In the genomic region with DNA sequence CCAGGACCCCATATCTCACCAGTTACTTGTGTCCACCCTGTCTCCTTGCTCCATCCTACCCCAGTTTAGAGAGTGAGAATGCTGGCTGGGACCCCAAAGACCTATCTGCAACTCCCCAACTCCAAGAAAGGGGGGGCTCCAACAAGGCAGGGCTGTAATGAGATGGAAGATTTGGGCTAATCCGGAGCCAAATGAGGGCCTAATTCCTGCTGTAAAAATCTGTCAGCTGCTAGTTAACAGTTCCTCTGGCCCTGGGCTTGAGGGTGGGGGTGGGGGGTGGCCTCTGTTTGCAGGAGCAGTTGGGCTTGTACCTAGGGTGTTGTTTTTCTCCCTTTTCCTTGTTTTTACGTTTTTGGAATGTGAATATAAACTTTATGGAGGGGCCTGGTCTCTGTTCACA, we compare ENCODE assay signal across 28 cellular contexts.
"Had no signal": no experiment of that assay in that cellular context is flagged by ENCODE, and none has a peak within 500 bp of the region (broad histone marks: within the 10 kb centered on the region; RNA-seq: fewer than 3 reads in every experiment).

No MANE protein-coding gene starts in this region.

- ATAC-seq: effector memory CD8-positive, alpha-beta T cell; naive thymus-derived CD4-positive, alpha-beta T cell; pancreas; sciatic nerve; stimulated activated naive CD8-positive, alpha-beta T cell treated with anti-CD3 and anti-CD28 coated beads, Interleukin-15, amount 100 ng/mL, for 72 hours had no signal

- H3K27ac ChIP-seq: esophagus squamous epithelium, heart right ventricle, pancreas, right atrium auricular region, suprapubic skin, transverse colon, upper lobe of right lung, uterus had no signal

- H3K4me1 ChIP-seq: esophagus squamous epithelium, pancreas, suprapubic skin, transverse colon, upper lobe of right lung, uterus had no signal

- H3K27me3 ChIP-seq: pancreas, right atrium auricular region, transverse colon, uterus had no signal

- H3K4me3 Mint-ChIP-seq: effector memory CD8-positive, alpha-beta T cell; memory B cell; mesothelial cell of epicardium; naive thymus-derived CD4-positive, alpha-beta T cell; stimulated activated naive CD8-positive, alpha-beta T cell treated with anti-CD3 and anti-CD28 coated beads, Interleukin-15, amount 100 ng/mL, for 72 hours had no signal

- H3K4me1 Mint-ChIP-seq: memory B cell; naive thymus-derived CD4-positive, alpha-beta T cell; stimulated activated naive CD8-positive, alpha-beta T cell treated with anti-CD3 and anti-CD28 coated beads, Interleukin-15, amount 100 ng/mL, for 72 hours had no signal

- H3K9me3 ChIP-seq: pancreas, suprapubic skin, transverse colon, upper lobe of right lung, uterus had no signal

- H3K27ac Mint-ChIP-seq: effector memory CD8-positive, alpha-beta T cell; memory B cell; mesothelial cell of epicardium; naive thymus-derived CD4-positive, alpha-beta T cell; nephron progenitor cell; stimulated activated naive CD8-positive, alpha-beta T cell treated with anti-CD3 and anti-CD28 coated beads, Interleukin-15, amount 100 ng/mL, for 72 hours had no signal

- H3K36me3 ChIP-seq: esophagus squamous epithelium, heart right ventricle, pancreas, right atrium auricular region, suprapubic skin, transverse colon, upper lobe of right lung, uterus had no signal

- DNase-seq: cortex of kidney; effector memory CD8-positive, alpha-beta T cell; erythroblast; esophagus squamous epithelium; foreskin melanocyte; glutamatergic neuron; heart right ventricle; hypothalamus; left ventricle myocardium superior; naive thymus-derived CD4-positive, alpha-beta T cell; nephron progenitor cell; occipital lobe; pancreas; stimulated activated CD4-positive, alpha-beta T cell treated with anti-CD3 and anti-CD28 coated beads, Interleukin-12 subunit alpha, Interleukin-12 subunit beta, amount 100 ng/mL, for 4 hours; stimulated activated CD4-positive, alpha-beta T cell treated with anti-CD3 and anti-CD28 coated beads, Interleukin-1b, Interleukin-23, amount 100 ng/mL, for 48 hours; stimulated activated CD4-positive, alpha-beta T cell treated with anti-CD3 and anti-CD28 coated beads, Interleukin-4, amount 100 ng/mL, for 1 hour; stimulated activated CD8-positive, alpha-beta memory T cell treated with anti-CD3 and anti-CD28 coated beads, Interleukin-4, amount 100 ng/mL, for 48 hours; stimulated activated naive CD4-positive, alpha-beta T cell; stimulated activated naive CD8-positive, alpha-beta T cell treated with anti-CD3 and anti-CD28 coated beads, Interleukin-15, amount 100 ng/mL, for 72 hours; transverse colon; upper lobe of right lung; uterus had no signal

- H3K4me3 ChIP-seq: esophagus squamous epithelium, heart right ventricle, lung, pancreas, right atrium auricular region, suprapubic skin, transverse colon, upper lobe of right lung, uterus had no signal
